Comparison of ENCODE assay signal across 1 cellular context in genomic region chr6:144885817-144886216, GRCh38.
TF ChIP-seq lines count a peak whose summit lies in the region.

No MANE protein-coding gene starts in this region.

TF ChIP-seq in K562, 482 proteins besides CTCF, POLR2A, EP300 and RAD21 (continued from another document):
- TF ChIP-seq CLOCK (CRISPR knock-in tag; IDR thresholded peaks at IDR 0.05; ENCODE audit: borderline replicate concordance) (no peak), SAFB2 (IDR thresholded peaks at IDR 0.05; ENCODE audit: borderline replicate concordance, low read depth, low read length, severe bottlenecking) (no peak), ZZZ3 (IDR thresholded peaks at IDR 0.05) (no peak), ATF4 (CRISPR knock-in tag; IDR thresholded peaks at IDR 0.05) (peak; percentile 82), CEBPB (tag; IDR thresholded peaks at IDR 0.05) (peak; percentile 17; the same call in 1 of the 2 replicates)
